In the genomic region with DNA sequence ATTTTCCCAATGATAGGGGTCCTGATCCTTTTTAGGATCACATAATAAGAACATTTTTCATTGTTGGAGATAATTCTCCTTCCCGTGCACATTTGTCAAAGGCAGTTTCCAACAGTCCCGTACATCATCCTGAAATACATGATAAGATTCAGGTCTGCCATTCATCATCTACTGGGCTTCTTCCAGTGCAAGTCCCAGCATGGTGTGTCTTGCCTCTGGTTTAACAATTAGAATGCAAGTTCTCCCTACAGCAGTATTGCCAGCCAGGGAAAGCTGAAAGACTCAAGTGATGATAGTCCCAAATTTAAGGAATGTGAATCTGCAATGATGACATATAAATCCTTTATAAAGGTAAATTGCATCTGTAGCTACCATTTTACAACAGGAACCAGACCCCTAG, we compare ENCODE assay signal across 23 cellular contexts.
A peak's percentile ranks its signal among the peaks of the same experiment; 100 is the strongest.
DNase-seq lines count a peak whose midpoint lies in the region; ATAC-seq, FAIRE-seq and TF ChIP-seq lines count a peak whose summit lies in the region.
"Had no signal": no experiment of that assay in that cellular context is flagged by ENCODE, and none has a peak within 500 bp of the region (broad histone marks: within the 10 kb centered on the region; RNA-seq: fewer than 3 reads in every experiment).

No MANE protein-coding gene starts in this region.

- H3K4me3 ChIP-seq in right lobe of liver (no peak overlapping the region), HepG2 (replicated peaks in 1 of 3; ENCODE audit: insufficient read depth in 1 of 3, low read depth in 2 of 3, low read length in 3 of 3) (no peak overlapping the region), hepatocyte (no peak overlapping the region), trophoblast cell (ENCODE audit: low read depth, low read length) (no peak overlapping the region)
- H3K4me3 ChIP-seq: A549, HAP-1 had no signal

- TF ChIP-seq RAD21 in HepG2 (CRISPR knock-in tag; IDR thresholded peaks at IDR 0.05) = no peak

- no peaks in the 10 kb centered on the region for H3K9me3 ChIP-seq in right lobe of liver
- H3K9me3 ChIP-seq in HepG2 (ENCODE audit: low read length) = no peaks in the 10 kb centered on the region
- H3K9me3 ChIP-seq in hepatocyte (ENCODE audit: low read depth) = no peaks in the 10 kb centered on the region
- no peaks in the 10 kb centered on the region for H3K9me3 ChIP-seq in trophoblast cell (ENCODE audit: insufficient read depth, low read depth, low read length)
- H3K9me3 ChIP-seq: A549, HAP-1 had no signal

- H2BK5ac ChIP-seq in trophoblast cell (ENCODE audit: low read depth, low read length, poor library complexity) = no peak overlapping the region

- H3K4ac ChIP-seq in trophoblast cell (ENCODE audit: low read depth, low read length) = no peak overlapping the region

- no peak overlapping the region for H3K9ac ChIP-seq in HepG2 (ENCODE audit: insufficient read depth, low read depth, low read length)
- H3K9ac ChIP-seq in trophoblast cell (ENCODE audit: low read length) = no peak overlapping the region

- no peak for ATAC-seq in right lobe of liver
- no peak for ATAC-seq in HepG2
- ATAC-seq in esophagus mucosa = peak; percentile 22
- no peak for ATAC-seq in GM21423 (IDR thresholded peaks at IDR 0.05; ENCODE audit: unreplicated experiment)
- ATAC-seq: A549 had no signal

- no peak overlapping the region for H3K23ac ChIP-seq in trophoblast cell (ENCODE audit: low read length)

- H3K27ac ChIP-seq in right lobe of liver = peak overlapping the region in 2 of 3 donors; percentile 60 to 97
- no peak overlapping the region for H3K27ac ChIP-seq in HepG2 (ENCODE audit: extremely low read length, insufficient read depth, low read length)
- H3K27ac ChIP-seq in hepatocyte = peak overlapping the region; percentile 83
- H3K27ac ChIP-seq in trophoblast cell (ENCODE audit: low read depth, low read length) = no peak overlapping the region
- H3K27ac ChIP-seq: A549 had no signal

- no peak overlapping the region for H4K8ac ChIP-seq in trophoblast cell (ENCODE audit: low read depth, low read length)

- BruUV-seq in HepG2 (replicated peaks; lab: Mats Ljungman, UMichigan) = no TSS peak

- no peak for TF ChIP-seq POLR2A in right lobe of liver (IDR thresholded peaks at IDR 0.05)
- no peak for TF ChIP-seq POLR2A in HepG2 (IDR thresholded peaks at IDR 0.05; ENCODE audit: insufficient read depth in 1 of 2, low read depth in 2 of 2, low read length in 2 of 2)

- H3K4me1 ChIP-seq in right lobe of liver (peaks cover 0 to 62% (median 21%) of the 10 kb centered on the region in 4 donors), HepG2 (ENCODE audit: insufficient read depth, low read length) (peaks cover 48% of the 10 kb centered on the region), hepatocyte (ENCODE audit: insufficient read depth) (peaks cover 28% of the 10 kb centered on the region), trophoblast cell (ENCODE audit: control insufficient read depth in 1 of 2, insufficient read depth in 2 of 2, low read length in 2 of 2) (peaks cover 10 to 13% of the 10 kb centered on the region in 2 experiments)
- H3K4me1 ChIP-seq: A549, HAP-1 had no signal

- CTCF ChIA-PET in HepG2 (lab: Yijun Ruan, JAX; ENCODE audit: low intra/inter-chr PET ratio, low total read pairs) = no interaction called here

- intact Hi-C loops in right lobe of liver (cut with DNase I) (no loop called here), HepG2 (cut with micrococcal nuclease; ENCODE audit: unreplicated experiment) (no loop called here)

- no peak overlapping the region for H2AFZ ChIP-seq in HepG2 (ENCODE audit: low read length)
- H2AFZ ChIP-seq in hepatocyte = no peak overlapping the region
- H2AFZ ChIP-seq in trophoblast cell (ENCODE audit: insufficient read depth, low read length, poor library complexity) = no peak overlapping the region

- 69% methylated on average over 2 of the region's 2 CpGs for WGBS in right lobe of liver (ENCODE audit: insufficient coverage, low coverage, low lambda C conversion rate, missing lambda C conversion rate)
- 100% methylated on average over 2 of the region's 2 CpGs for WGBS in HepG2 (ENCODE audit: low lambda C conversion rate)
- WGBS in hepatocyte (ENCODE audit: low lambda C conversion rate, missing lambda C conversion rate) = 79% methylated on average over 2 of the region's 2 CpGs
- no CpG with 5 or more reads among the region's 2 CpGs for WGBS in trophoblast cell (ENCODE audit: extremely low coverage, insufficient coverage, insufficient read length)

- no peak overlapping the region for H3K18ac ChIP-seq in trophoblast cell (ENCODE audit: low read length)

- H3K4me2 ChIP-seq in HepG2 (ENCODE audit: low read depth, low read length) (no peak overlapping the region), hepatocyte (no peak overlapping the region), trophoblast cell (ENCODE audit: low read length) (no peak overlapping the region)
- H3K4me2 ChIP-seq: A549 had no signal

- H3K14ac ChIP-seq in trophoblast cell (ENCODE audit: low read length) = no peak overlapping the region

- H4K20me1 ChIP-seq in HepG2 (ENCODE audit: insufficient read depth, low read length) (no peaks in the 10 kb centered on the region), hepatocyte (ENCODE audit: insufficient read depth, poor library complexity, severe bottlenecking) (no peaks in the 10 kb centered on the region)

- H2BK120ac ChIP-seq in trophoblast cell (ENCODE audit: insufficient read depth, low read length, poor library complexity) = no peak overlapping the region

- no peak overlapping the region for H2AK5ac ChIP-seq in trophoblast cell (ENCODE audit: low read length)

- FAIRE-seq in HepG2 (lab: Jason Lieb, UNC) = no peak
- FAIRE-seq: A549, GM12891, GM18507, H54 had no signal

- H3K27me3 ChIP-seq in right lobe of liver (no peaks in the 10 kb centered on the region), HepG2 (ENCODE audit: control insufficient read depth in 1 of 2, insufficient read depth in 2 of 2, low read length in 2 of 2) (no peaks in the 10 kb centered on the region), hepatocyte (no peaks in the 10 kb centered on the region), trophoblast cell (ENCODE audit: insufficient read depth, low read length) (no peaks in the 10 kb centered on the region)

- POLR2A ChIA-PET in HepG2 (lab: Yijun Ruan, JAX) = no interaction called here

- H4K12ac ChIP-seq in trophoblast cell (ENCODE audit: low read depth, low read length) = no peak overlapping the region

- H3K36me3 ChIP-seq in right lobe of liver (no peaks in the 10 kb centered on the region), HepG2 (replicated peaks in 1 of 2; ENCODE audit: control insufficient read depth in 1 of 2, insufficient read depth in 2 of 2, low read length in 2 of 2) (no peaks in the 10 kb centered on the region), hepatocyte (replicated peaks; ENCODE audit: insufficient read depth, low read depth) (no peaks in the 10 kb centered on the region), trophoblast cell (ENCODE audit: control insufficient read depth in 1 of 2, insufficient read depth in 2 of 2, low read length in 2 of 2) (no peaks in the 10 kb centered on the region)
- H3K36me3 ChIP-seq: HAP-1 had no signal

- TF ChIP-seq CTCF in right lobe of liver (IDR thresholded peaks at IDR 0.05) (no peak), HepG2 (CRISPR knock-in tag; IDR thresholded peaks at IDR 0.05) (no peak), hepatocyte (IDR thresholded peaks at IDR 0.05; ENCODE audit: poor library complexity) (no peak)

- in situ Hi-C loops in HepG2 (cut with HindIII; ENCODE audit: extremely low pct_ligation_motif_present, low pct_unique_long_range_greater_than_20kb) = loop anchor here (25.0 kb wide), 1 partner anchor 440 kb away; no protein-coding TSS in a partner anchor

- H4K91ac ChIP-seq in trophoblast cell (ENCODE audit: low read depth, low read length) = no peak overlapping the region

- DNase-seq in right lobe of liver (no peak), HepG2 (ENCODE audit: low spot score) (no peak), hepatocyte (ENCODE audit: low spot score) (no peak), HT-29 (ENCODE audit: low spot score) (no peak), trophoblast cell (no peak)
- DNase-seq: 8988T; ACHN; C1 segment of cervical spinal cord; Calu3; CD4-positive, alpha-beta memory T cell; COR-L47; DMS53; DMS79 treated with DMSO at 0.1 percent for 48 hours; GF-D8; GOT3; HFFc6 had no signal

- peaks cover 8% of the 10 kb centered on the region for H3K79me1 ChIP-seq in trophoblast cell (ENCODE audit: low read length)

- H3K79me2 ChIP-seq in HepG2 (ENCODE audit: insufficient read depth, low read length) (no peaks in the 10 kb centered on the region), hepatocyte (no peaks in the 10 kb centered on the region), trophoblast cell (ENCODE audit: control insufficient read depth, insufficient read depth, low read length, poor library complexity) (no peaks in the 10 kb centered on the region)

- H2BK12ac ChIP-seq in trophoblast cell (ENCODE audit: low read length) = no peak overlapping the region

- H3K9me2 ChIP-seq in hepatocyte (replicated peaks; ENCODE audit: insufficient read depth) = no peaks in the 10 kb centered on the region

- no peak for TF ChIP-seq EP300 in HepG2 (IDR thresholded peaks at IDR 0.05; ENCODE audit: low read depth in 2 of 2, low read length in 2 of 2)
- no peak for TF ChIP-seq EP300 in HepG2 (CRISPR knock-in tag; IDR thresholded peaks at IDR 0.05; ENCODE audit: borderline replicate concordance)

TF ChIP-seq in HepG2, 621 proteins besides CTCF, POLR2A, EP300 and RAD21 (continues in another document):
- TF ChIP-seq TAF15 (IDR thresholded peaks at IDR 0.05; ENCODE audit: low read depth, low read length, poor library complexity, severe bottlenecking) (no peak), ZNF572 (CRISPR knock-in tag; IDR thresholded peaks at IDR 0.05) (no peak), ATRX (CRISPR knock-in tag; IDR thresholded peaks at IDR 0.05; ENCODE audit: borderline replicate concordance) (no peak), FOSL2 (CRISPR knock-in tag; IDR thresholded peaks at IDR 0.05) (no peak), ZNF383 (CRISPR knock-in tag; IDR thresholded peaks at IDR 0.05; ENCODE audit: borderline replicate concordance) (no peak), HOXA7 (CRISPR knock-in tag; IDR thresholded peaks at IDR 0.05) (no peak), ZNF431 (CRISPR knock-in tag; IDR thresholded peaks at IDR 0.05; ENCODE audit: borderline replicate concordance, low read depth) (no peak)
- TF ChIP-seq, protein P1, sequence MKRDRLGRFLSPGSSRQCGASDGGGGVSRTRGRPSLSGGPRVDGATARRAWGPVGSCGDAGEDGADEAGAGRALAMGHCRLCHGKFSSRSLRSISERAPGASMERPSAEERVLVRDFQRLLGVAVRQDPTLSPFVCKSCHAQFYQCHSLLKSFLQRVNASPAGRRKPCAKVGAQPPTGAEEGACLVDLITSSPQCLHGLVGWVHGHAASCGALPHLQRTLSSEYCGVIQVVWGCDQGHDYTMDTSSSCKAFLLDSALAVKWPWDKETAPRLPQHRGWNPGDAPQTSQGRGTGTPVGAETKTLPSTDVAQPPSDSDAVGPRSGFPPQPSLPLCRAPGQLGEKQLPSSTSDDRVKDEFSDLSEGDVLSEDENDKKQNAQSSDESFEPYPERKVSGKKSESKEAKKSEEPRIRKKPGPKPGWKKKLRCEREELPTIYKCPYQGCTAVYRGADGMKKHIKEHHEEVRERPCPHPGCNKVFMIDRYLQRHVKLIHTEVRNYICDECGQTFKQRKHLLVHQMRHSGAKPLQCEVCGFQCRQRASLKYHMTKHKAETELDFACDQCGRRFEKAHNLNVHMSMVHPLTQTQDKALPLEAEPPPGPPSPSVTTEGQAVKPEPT (CRISPR knock-in tag; IDR thresholded peaks at IDR 0.05; ENCODE audit: low read depth) = no peak

Comparison
In these comparisons a context has a peak if more than half of its experiments do, and no peak if none do; other contexts are left out.
1. H3K27ac ChIP-seq: peak in right lobe of liver (2 of 3) and hepatocyte (single experiment); none in HepG2 (single experiment) and trophoblast cell (single experiment).